ENCODE assay signal across 8 cellular contexts in genomic region chr4:153248641-153249198, GRCh38. TPM values are rescaled to one million over a fixed set of nuclear protein-coding genes. Genes with fewer than 3 reads are reported as not detected.
DNase-seq lines count a peak whose midpoint lies in the region; ATAC-seq and TF ChIP-seq lines count a peak whose summit lies in the region.

No MANE protein-coding gene starts in this region.

- ATAC-seq in GM21367 (IDR thresholded peaks at IDR 0.05; ENCODE audit: unreplicated experiment) = no peak

- H3K4me3 ChIP-seq in mononuclear cell (ENCODE audit: low read length) = peak overlapping the region; percentile 30

- peak overlapping the region; percentile 92 for H3K4me3 Mint-ChIP-seq in chondrocyte (ENCODE audit: unreplicated experiment)

- no peaks in the 10 kb centered on the region for H3K9me3 Mint-ChIP-seq in chondrocyte (ENCODE audit: low read depth)

- H3K4me1 ChIP-seq in mononuclear cell (ENCODE audit: insufficient read depth, low read length) = peaks cover 16% of the 10 kb centered on the region

- DNase-seq in stimulated activated CD8-positive, alpha-beta memory T cell treated with anti-CD3 and anti-CD28 coated beads, Interleukin-12 subunit alpha, Interleukin-12 subunit beta, amount 100 ng/mL, for 1 hour (ENCODE audit: low read depth) = peak; percentile 3
- DNase-seq in stimulated activated CD8-positive, alpha-beta memory T cell treated with anti-CD3 and anti-CD28 coated beads, Interleukin-4, amount 100 ng/mL, for 48 hours = no peak
- peak; percentile 67 for DNase-seq in NCI-H2227 (lab: John Stamatoyannopoulos, UW; ENCODE audit: unreplicated experiment)
- no peak for DNase-seq in chondrocyte (ENCODE audit: low spot score)
- DNase-seq in kidney tubule cell (ENCODE audit: low spot score) = no peak
- no peak for DNase-seq in NCI-H2196 (lab: John Stamatoyannopoulos, UW; ENCODE audit: unreplicated experiment)

- H3K27ac Mint-ChIP-seq in chondrocyte (ENCODE audit: unreplicated experiment) = peak overlapping the region; percentile 94

- no peaks in the 10 kb centered on the region for H3K27me3 ChIP-seq in mononuclear cell (ENCODE audit: insufficient read depth, low read length)

- no peak for TF ChIP-seq CTCF in chondrocyte (IDR thresholded peaks at IDR 0.05)

- no peaks in the 10 kb centered on the region for H3K36me3 Mint-ChIP-seq in chondrocyte (ENCODE audit: low read depth)

- no peaks in the 10 kb centered on the region for H3K27me3 Mint-ChIP-seq in chondrocyte (ENCODE audit: low read depth)

- H3K9me3 ChIP-seq in mononuclear cell (ENCODE audit: low read depth, low read length) = no peaks in the 10 kb centered on the region

- H3K4me1 Mint-ChIP-seq in chondrocyte (ENCODE audit: low read depth) = peaks cover 13% of the 10 kb centered on the region

RNA-seq across cellular contexts. Expression of gene TRIM2, which starts 44.5 kb away (rescaled TPM):
- 18.2 to 25.8 TPM (median 19.1 TPM) in 3 replicates for total RNA-seq in chondrocyte
- 1.7 TPM for total RNA-seq in mononuclear cell

Comparison
In these comparisons a context has a peak if more than half of its experiments do, and no peak if none do; other contexts are left out.
1. DNase-seq: peak in stimulated activated CD8-positive, alpha-beta memory T cell treated with anti-CD3 and anti-CD28 coated beads, Interleukin-12 subunit alpha, Interleukin-12 subunit beta, amount 100 ng/mL, for 1 hour (single experiment) and NCI-H2227 (single experiment); none in stimulated activated CD8-positive, alpha-beta memory T cell treated with anti-CD3 and anti-CD28 coated beads, Interleukin-4, amount 100 ng/mL, for 48 hours (single experiment), chondrocyte (single experiment), kidney tubule cell (single experiment) and NCI-H2196 (single experiment).